ENCODE assay signal across 8 cellular contexts in genomic region chr2:231601356-231602229, GRCh38. TPM values are rescaled to one million over a fixed set of nuclear protein-coding genes. Genes with fewer than 3 reads are reported as not detected.
DNase-seq lines count a peak whose midpoint lies in the region; ATAC-seq, FAIRE-seq and TF ChIP-seq lines count a peak whose summit lies in the region.

No MANE protein-coding gene starts in this region.

- H3K27ac Mint-ChIP-seq in chondrocyte (ENCODE audit: unreplicated experiment): peak overlapping the region; percentile 66

- 15% methylated on average over 12 of the region's 12 CpGs for WGBS in HepG2 (ENCODE audit: low lambda C conversion rate)

- no peak for TF ChIP-seq EP300 in HepG2 (IDR thresholded peaks at IDR 0.05; ENCODE audit: low read depth in 2 of 2, low read length in 2 of 2)
- no peak for TF ChIP-seq EP300 in HepG2 (CRISPR knock-in tag; IDR thresholded peaks at IDR 0.05; ENCODE audit: borderline replicate concordance)

- no peaks in the 10 kb centered on the region for H3K36me3 ChIP-seq in HepG2 (replicated peaks in 1 of 2; ENCODE audit: control insufficient read depth in 1 of 2, insufficient read depth in 2 of 2, low read length in 2 of 2)

- in situ Hi-C loops in HepG2 (cut with HindIII; ENCODE audit: extremely low pct_ligation_motif_present, low pct_unique_long_range_greater_than_20kb): no loop called here

- no peaks in the 10 kb centered on the region for H3K36me3 Mint-ChIP-seq in chondrocyte (ENCODE audit: low read depth)

- H3K4me2 ChIP-seq in HepG2 (ENCODE audit: low read depth, low read length): no peak overlapping the region

- no peaks in the 10 kb centered on the region for H3K9me3 ChIP-seq in HepG2 (ENCODE audit: low read length)

- H3K4me3 ChIP-seq in HepG2 (replicated peaks in 1 of 3; ENCODE audit: insufficient read depth in 1 of 3, low read depth in 2 of 3, low read length in 3 of 3): no peak overlapping the region

- H3K4me1 Mint-ChIP-seq in chondrocyte (ENCODE audit: low read depth): peaks cover 23% of the 10 kb centered on the region

- TF ChIP-seq POLR2A in HepG2 (IDR thresholded peaks at IDR 0.05; ENCODE audit: insufficient read depth in 1 of 2, low read depth in 2 of 2, low read length in 2 of 2): no peak

- DNase-seq in COLO668 (lab: John Stamatoyannopoulos, UW; ENCODE audit: unreplicated experiment) (peak; percentile 81), HEK293T (ENCODE audit: extremely low spot score) (peak; percentile 77), NCI-H510A treated with DMSO at 0.1 percent for 48 hours (lab: John Stamatoyannopoulos, UW) (peak; percentile 94), chondrocyte (ENCODE audit: low spot score) (no peak), HepG2 (ENCODE audit: low spot score) (peak; percentile 75)
- peak; percentile 78 to 81 for DNase-seq in activated CD4-positive, alpha-beta T cell treated with anti-CD3 and anti-CD28 coated beads for 4 hours
- peak; percentile 79 to 83 for DNase-seq in stimulated activated CD4-positive, alpha-beta T cell treated with anti-CD3 and anti-CD28 coated beads, Interleukin-4, amount 100 ng/mL, for 48 hours (ENCODE audit: low read depth in 2 of 2)

- no TSS peak for BruUV-seq in HepG2 (replicated peaks; lab: Mats Ljungman, UMichigan)

- CTCF ChIA-PET in HEK293T (lab: Yijun Ruan, JAX): interaction anchor here (0.6 to 2.8 kb wide), 19 partner anchors 9 to 136 kb away, joined by 3 to 23 read pairs (median 4); partner anchors contain the start of gene TEX44
- CTCF ChIA-PET in HepG2 (lab: Yijun Ruan, JAX; ENCODE audit: low intra/inter-chr PET ratio, low total read pairs): interaction anchor here (1.4 to 2.5 kb wide), 3 partner anchors 38 to 84 kb away, joined by 5 to 9 read pairs (median 8); no protein-coding TSS in a partner anchor

- H3K4me1 ChIP-seq in HepG2 (ENCODE audit: insufficient read depth, low read length): peaks cover 21% of the 10 kb centered on the region

- H3K27me3 Mint-ChIP-seq in chondrocyte (ENCODE audit: low read depth): no peaks in the 10 kb centered on the region

- H3K4me3 Mint-ChIP-seq in chondrocyte (ENCODE audit: unreplicated experiment): no peak overlapping the region

- no peak overlapping the region for H2AFZ ChIP-seq in HepG2 (ENCODE audit: low read length)

- no peak overlapping the region for H3K27ac ChIP-seq in HepG2 (ENCODE audit: extremely low read length, insufficient read depth, low read length)

- peak; percentile 84 for FAIRE-seq in HepG2 (lab: Jason Lieb, UNC)

- no peaks in the 10 kb centered on the region for H3K9me3 Mint-ChIP-seq in chondrocyte (ENCODE audit: low read depth)

- no peaks in the 10 kb centered on the region for H3K79me2 ChIP-seq in HepG2 (ENCODE audit: insufficient read depth, low read length)

- ATAC-seq in HepG2 (peak; percentile 61), GM18502 (IDR thresholded peaks at IDR 0.05; ENCODE audit: poor library complexity, unreplicated experiment) (no peak)

- TF ChIP-seq RAD21 in HepG2 (CRISPR knock-in tag; IDR thresholded peaks at IDR 0.05): peak; percentile 37; the same call in 1 of the 2 replicates

- H4K20me1 ChIP-seq in HepG2 (ENCODE audit: insufficient read depth, low read length): no peaks in the 10 kb centered on the region

- POLR2A ChIA-PET in HEK293T (lab: Yijun Ruan, JAX) (interaction anchor here (0.6 to 1.2 kb wide), 3 partner anchors 8 to 105 kb away, joined by 3 to 5 read pairs (median 3); no protein-coding TSS in a partner anchor), HepG2 (lab: Yijun Ruan, JAX) (interaction anchor here (1.0 to 2.1 kb wide), 2 partner anchors 16 to 137 kb away, joined by 3 to 5 read pairs; partner anchors contain the start of gene NCL)

- H3K27me3 ChIP-seq in HepG2 (ENCODE audit: control insufficient read depth in 1 of 2, insufficient read depth in 2 of 2, low read length in 2 of 2): peaks cover 7 to 27% of the 10 kb centered on the region in 2 experiments; a peak in 4 of 5 replicates

- intact Hi-C loops in HepG2 (cut with micrococcal nuclease; ENCODE audit: unreplicated experiment): loop anchor here (1.0 kb wide), 3 partner anchors 38 to 119 kb away; no protein-coding TSS in a partner anchor

- TF ChIP-seq CTCF in chondrocyte (IDR thresholded peaks at IDR 0.05) (peak; percentile 92), HepG2 (CRISPR knock-in tag; IDR thresholded peaks at IDR 0.05) (peak; percentile 93)

- H3K9ac ChIP-seq in HepG2 (ENCODE audit: insufficient read depth, low read depth, low read length): no peak overlapping the region

TF ChIP-seq in HEK293T, 16 proteins besides CTCF, POLR2A, EP300 and RAD21:
- TF ChIP-seq PKNOX1 (IDR thresholded peaks at IDR 0.05) (no peak), FOXA1 (IDR thresholded peaks at IDR 0.05) (no peak)

TF ChIP-seq in HepG2, 621 proteins besides CTCF, POLR2A, EP300 and RAD21 (continues in another document):
- TF ChIP-seq ZNF614 (CRISPR knock-in tag; IDR thresholded peaks at IDR 0.05; ENCODE audit: borderline replicate concordance) (0 out of 2 replicates have a peak, but pooled peaks have one; percentile 44), PHF8 (CRISPR knock-in tag; IDR thresholded peaks at IDR 0.05) (no peak), HINFP (CRISPR knock-in tag; IDR thresholded peaks at IDR 0.05; ENCODE audit: low read depth) (0 out of 2 replicates have a peak, but pooled peaks have one; percentile 42), PPARG (CRISPR knock-in tag; conservative IDR thresholded peaks at IDR 0.05) (no peak), FOSL1 (CRISPR knock-in tag; IDR thresholded peaks at IDR 0.05; ENCODE audit: borderline replicate concordance) (no peak), TEF (CRISPR knock-in tag; IDR thresholded peaks at IDR 0.05) (no peak), ZFP82 (CRISPR knock-in tag; IDR thresholded peaks at IDR 0.05; ENCODE audit: borderline replicate concordance) (no peak), MAFK (conservative IDR thresholded peaks at IDR 0.05 in 1 of 2, IDR thresholded peaks at IDR 0.05 in 1 of 2; ENCODE audit: low read length in 2 of 2) (no peak)

RNA-seq across cellular contexts. Expression of gene TEX44, which starts 8.9 kb away (rescaled TPM):
- not detected in 3 replicates for total RNA-seq in chondrocyte
- not detected in 2 replicates for total RNA-seq in HepG2 (2016; rRNA removed; fragmentation: Illumina TruSeq; extraction: Trizol)
- total RNA-seq in HepG2 (2016; cell fraction: cytosol; rRNA removed; fragmentation: Illumina TruSeq; extraction: Trizol; ENCODE audit: low read depth): not detected in 2 replicates
- total RNA-seq in HepG2 (2016; cell fraction: insoluble cytoplasmic fraction; rRNA removed; fragmentation: Illumina TruSeq; extraction: Trizol): not detected in 2 replicates
- total RNA-seq in HepG2 (2016; cell fraction: membrane; rRNA removed; fragmentation: Illumina TruSeq; extraction: Trizol): not detected in 2 replicates
- total RNA-seq in HepG2 (2016; cell fraction: nucleus; rRNA removed; fragmentation: Illumina TruSeq; extraction: Trizol): not detected in 2 replicates
- polyA plus RNA-seq in HepG2 (2011; rRNA removed): not detected in 2 replicates
- not detected in 2 replicates for polyA plus RNA-seq in HepG2 (2011; cell fraction: cytosol; rRNA removed)
- polyA plus RNA-seq in HepG2 (2011; cell fraction: nucleus; rRNA removed): not detected in 2 replicates
- polyA plus RNA-seq in HepG2 (2012): not detected in 2 replicates
- not detected in 2 replicates for polyA plus RNA-seq in HepG2 (2016; cell fraction: cytosol; fragmentation: Illumina TruSeq; extraction: Trizol; ENCODE audit: low read depth)
- not detected in 2 replicates for polyA plus RNA-seq in HepG2 (2016; cell fraction: insoluble cytoplasmic fraction; fragmentation: Illumina TruSeq; extraction: Trizol; ENCODE audit: low read depth)
- not detected in 2 replicates for polyA plus RNA-seq in HepG2 (2016; cell fraction: membrane; fragmentation: Illumina TruSeq; extraction: Trizol; ENCODE audit: low read depth)
- polyA plus RNA-seq in HepG2 (2016; cell fraction: nucleus; fragmentation: Illumina TruSeq; extraction: Trizol; ENCODE audit: insufficient read depth, low read depth): not detected in 2 replicates
- not detected in 2 replicates for polyA minus RNA-seq in HepG2 (2011; rRNA and poly(A)+ RNA removed; ENCODE audit: low replicate concordance)
- polyA minus RNA-seq in HepG2 (2011; cell fraction: cytosol; rRNA and poly(A)+ RNA removed): not detected in 2 replicates
- polyA minus RNA-seq in HepG2 (2011; cell fraction: nucleus; rRNA and poly(A)+ RNA removed): not detected in 2 replicates
